35 cellular contexts compared by ENCODE assay signal in genomic region chr5:59772206-59772605, GRCh38.
"Had no signal": no experiment of that assay in that cellular context is flagged by ENCODE, and none has a peak within 500 bp of the region (broad histone marks: within the 10 kb centered on the region; RNA-seq: fewer than 3 reads in every experiment).

No MANE protein-coding gene starts in this region.

- H3K4me3 Mint-ChIP-seq: activated B cell treated with CpG ODN at 0.5 μM for 24 hours; activated CD8-positive, alpha-beta memory T cell treated with anti-CD3 and anti-CD28 coated beads, Interleukin-2, amount 10 ng/mL, durations not matched to agents 7 days and 5 days; activated CD8-positive, alpha-beta T cell treated with anti-CD3 and anti-CD28 coated beads, Interleukin-2, amount 10 ng/mL, durations not matched to agents 7 days and 5 days; activated naive CD4-positive, alpha-beta T cell treated with anti-CD3 and anti-CD28 coated beads, Interleukin-2, amount 10 ng/mL, durations not matched to agents 7 days and 5 days; activated naive CD8-positive, alpha-beta T cell treated with anti-CD3 and anti-CD28 coated beads, Interleukin-2, amount 10 ng/mL, durations not matched to agents 7 days and 5 days; activated T-helper 17 cell treated with anti-CD3 and anti-CD28 coated beads, Interleukin-2, amount 50 U/mL, for 72 hours; effector memory CD8-positive, alpha-beta T cell; T-helper 17 cell; T-helper 2 cell treated with Interferon-gamma antibody and Interleukin-4, amounts not matched to agents 5 μg/mL and 100 μg/mL, for 36 hours had no signal

- H3K9me3 Mint-ChIP-seq: activated B cell treated with CpG ODN at 0.5 μM for 24 hours; activated naive CD4-positive, alpha-beta T cell treated with anti-CD3 and anti-CD28 coated beads, Interleukin-2, amount 10 ng/mL, durations not matched to agents 7 days and 5 days; activated naive CD4-positive, alpha-beta T cell treated with anti-CD3 and anti-CD28 coated beads, Interleukin-2, amount 50 U/mL, for 72 hours; activated naive CD8-positive, alpha-beta T cell treated with anti-CD3 and anti-CD28 coated beads, Interleukin-2, amount 10 ng/mL, durations not matched to agents 7 days and 5 days; activated T-helper 17 cell treated with anti-CD3 and anti-CD28 coated beads, Interleukin-2, amount 50 U/mL, for 72 hours; brain; effector memory CD8-positive, alpha-beta T cell; T-helper 2 cell treated with Interferon-gamma antibody and Interleukin-4, amounts not matched to agents 5 μg/mL and 100 μg/mL, for 36 hours had no signal

- H3K4me1 Mint-ChIP-seq: activated CD8-positive, alpha-beta memory T cell treated with anti-CD3 and anti-CD28 coated beads, Interleukin-2, amount 10 ng/mL, durations not matched to agents 7 days and 5 days; activated T-helper 17 cell treated with anti-CD3 and anti-CD28 coated beads, Interleukin-2, amount 50 U/mL, for 72 hours had no signal

- H2AFZ ChIP-seq: hepatocyte had no signal

- H3K27ac Mint-ChIP-seq: activated B cell treated with CpG ODN at 0.5 μM for 24 hours; activated CD8-positive, alpha-beta memory T cell treated with anti-CD3 and anti-CD28 coated beads, Interleukin-2, amount 10 ng/mL, durations not matched to agents 7 days and 5 days; activated CD8-positive, alpha-beta T cell treated with anti-CD3 and anti-CD28 coated beads, Interleukin-2, amount 10 ng/mL, durations not matched to agents 7 days and 5 days; activated naive CD4-positive, alpha-beta T cell treated with anti-CD3 and anti-CD28 coated beads, Interleukin-2, amount 10 ng/mL, durations not matched to agents 7 days and 5 days; activated naive CD4-positive, alpha-beta T cell treated with anti-CD3 and anti-CD28 coated beads, Interleukin-2, amount 50 U/mL, for 72 hours; activated naive CD8-positive, alpha-beta T cell treated with anti-CD3 and anti-CD28 coated beads, Interleukin-2, amount 10 ng/mL, durations not matched to agents 7 days and 5 days; activated T-helper 17 cell treated with anti-CD3 and anti-CD28 coated beads, Interleukin-2, amount 50 U/mL, for 72 hours; effector memory CD8-positive, alpha-beta T cell; T-helper 17 cell; T-helper 2 cell treated with Interferon-gamma antibody and Interleukin-4, amounts not matched to agents 5 μg/mL and 100 μg/mL, for 36 hours had no signal

- H3K27me3 ChIP-seq: ascending aorta, esophagus muscularis mucosa, gastroesophageal sphincter, hepatocyte had no signal

- H3K4me2 ChIP-seq: hepatocyte had no signal

- H3K36me3 Mint-ChIP-seq: activated CD8-positive, alpha-beta memory T cell treated with anti-CD3 and anti-CD28 coated beads, Interleukin-2, amount 10 ng/mL, durations not matched to agents 7 days and 5 days; activated naive CD4-positive, alpha-beta T cell treated with anti-CD3 and anti-CD28 coated beads, Interleukin-2, amount 10 ng/mL, durations not matched to agents 7 days and 5 days; activated naive CD8-positive, alpha-beta T cell treated with anti-CD3 and anti-CD28 coated beads, Interleukin-2, amount 10 ng/mL, durations not matched to agents 7 days and 5 days; brain had no signal

- H3K27ac ChIP-seq: ascending aorta, esophagus muscularis mucosa, gastroesophageal sphincter, heart right ventricle, hepatocyte, WERI-Rb-1 had no signal

- DNase-seq: activated B cell treated with CpG ODN at 0.5 μM for 24 hours; activated CD4-positive, alpha-beta T cell treated with anti-CD3 and anti-CD28 coated beads for 48 hours; activated CD4-positive, alpha-beta T cell treated with anti-CD3 and anti-CD28 coated beads, Interleukin-2, amount 50 U/mL, for 1 hour; activated CD4-positive, alpha-beta T cell treated with anti-CD3 and anti-CD28 coated beads, Interleukin-2, amount 50 U/mL, for 48 hours; activated CD8-positive, alpha-beta memory T cell treated with anti-CD3 and anti-CD28 coated beads, Interleukin-2, amount 10 ng/mL, durations not matched to agents 7 days and 5 days; activated CD8-positive, alpha-beta memory T cell treated with anti-CD3 and anti-CD28 coated beads, Interleukin-2, amount 50 U/mL, for 4 hours; activated CD8-positive, alpha-beta T cell treated with anti-CD3 and anti-CD28 coated beads, Interleukin-2, amount 10 ng/mL, durations not matched to agents 7 days and 5 days; activated gamma-delta T cell; activated naive CD4-positive, alpha-beta T cell; activated naive CD4-positive, alpha-beta T cell treated with anti-CD3 and anti-CD28 coated beads, Interleukin-2, amount 10 ng/mL, durations not matched to agents 7 days and 5 days; activated naive CD8-positive, alpha-beta T cell treated with anti-CD3 and anti-CD28 coated beads, Interleukin-2, amount 10 ng/mL, durations not matched to agents 7 days and 5 days; activated T-cell treated with anti-CD3 and anti-CD28 coated beads, Interleukin-2, amount 50 U/mL, for 1 hour; caudate nucleus; cortex of kidney; dermis blood vessel endothelial cell; effector CD4-positive, alpha-beta T cell; effector memory CD8-positive, alpha-beta T cell; erythroblast; foreskin melanocyte; heart right ventricle; T-helper 1 cell; T-helper 17 cell; T1000; WERI-Rb-1 had no signal

- H3K4me3 ChIP-seq: ascending aorta, esophagus muscularis mucosa, gastroesophageal sphincter, heart right ventricle, hepatocyte had no signal

- FAIRE-seq: bronchial epithelial cell, colon had no signal

- H3K36me3 ChIP-seq: ascending aorta, esophagus muscularis mucosa, gastroesophageal sphincter, heart right ventricle, WERI-Rb-1 had no signal

- H3K4me1 ChIP-seq: ascending aorta had no signal

- H3K9me3 ChIP-seq: ascending aorta, esophagus muscularis mucosa, gastroesophageal sphincter, heart right ventricle had no signal

- ATAC-seq: activated CD4-positive, CD25-positive, alpha-beta regulatory T cell treated with anti-CD3 and anti-CD28 coated beads, Interleukin-2, amount 50 U/mL, for 24 hours; activated CD8-positive, alpha-beta memory T cell treated with anti-CD3 and anti-CD28 coated beads, Interleukin-2, amount 10 ng/mL, durations not matched to agents 7 days and 5 days; activated CD8-positive, alpha-beta T cell treated with anti-CD3 and anti-CD28 coated beads, Interleukin-2, amount 10 ng/mL, durations not matched to agents 7 days and 5 days; activated naive CD4-positive, alpha-beta T cell treated with anti-CD3 and anti-CD28 coated beads, Interleukin-2, amount 50 U/mL, for 72 hours; activated T-helper 17 cell treated with anti-CD3 and anti-CD28 coated beads, Interleukin-2, amount 50 U/mL, for 72 hours; effector memory CD8-positive, alpha-beta T cell; gastroesophageal sphincter; heart right ventricle; T-helper 17 cell had no signal
